In the genomic region with DNA sequence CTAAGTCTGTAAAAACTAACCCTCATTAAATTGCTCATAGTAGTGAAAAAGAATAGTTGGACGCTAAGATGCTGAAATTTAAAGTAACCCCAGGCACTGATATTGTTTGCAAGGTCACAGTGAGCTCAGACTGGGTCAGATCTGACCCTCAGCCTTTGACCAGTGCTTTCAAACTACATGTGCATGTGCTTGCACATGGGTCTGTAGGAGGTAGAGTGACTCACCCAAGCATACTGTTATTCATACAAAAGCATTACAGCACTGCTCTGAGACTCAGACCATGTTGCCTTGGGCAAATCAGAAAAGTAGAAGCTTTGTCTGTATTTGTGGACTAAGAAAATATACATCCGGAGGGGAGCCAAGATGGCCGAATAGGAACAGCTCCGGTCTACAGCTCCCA, we compare ENCODE assay signal across 14 cellular contexts.
DNase-seq lines count a peak whose midpoint lies in the region; TF ChIP-seq lines count a peak whose summit lies in the region.
"Had no signal": no experiment of that assay in that cellular context is flagged by ENCODE, and none has a peak within 500 bp of the region (broad histone marks: within the 10 kb centered on the region; RNA-seq: fewer than 3 reads in every experiment).

No MANE protein-coding gene starts in this region.

- H3K4me3 ChIP-seq in AG10803 (ENCODE audit: low read length), result no peak overlapping the region
- no peak overlapping the region for H3K4me3 ChIP-seq in iPS-15b (ENCODE audit: low read depth, low read length)

- no peaks in the 10 kb centered on the region for H3K9me3 ChIP-seq in iPS-15b (ENCODE audit: control insufficient read depth, insufficient read depth, low read length)
- H3K9me3 ChIP-seq: BE2C had no signal

- H3K4me1 ChIP-seq in iPS-15b (ENCODE audit: control insufficient read depth, insufficient read depth, low read length), result no peaks in the 10 kb centered on the region
- H3K4me1 ChIP-seq: BE2C had no signal

- in situ Hi-C loops in GM13976 (cut with MboI; ENCODE audit: low sequenced_read_pairs, unreplicated experiment), result no loop called here

- DNase-seq in AG10803 (ENCODE audit: low read depth) (peak; percentile 53), LHCN-M2 (ENCODE audit: low read depth) (peak; percentile 60), brain pericyte (ENCODE audit: low read depth, low spot score) (peak; percentile 46), ecto neural progenitor cell (ENCODE audit: low spot score) (no peak), activated gamma-delta T cell treated with Interleukin-2 at 50 U/mL for 16 hours (no peak), GM13976 (ENCODE audit: low spot score) (no peak), NCI-H2107 (lab: John Stamatoyannopoulos, UW) (no peak)
- DNase-seq: activated CD4-positive, alpha-beta T cell treated with anti-CD3 and anti-CD28 coated beads, Interleukin-2, amount 10 ng/mL, durations not matched to agents 7 days and 5 days; BE2C; GDM1; NCI-H1092; NCI-H82; stimulated activated CD4-positive, alpha-beta T cell treated with anti-CD3 and anti-CD28 coated beads, Interleukin-2, amount 100 ng/mL, for 24 hours had no signal

- peak overlapping the region; percentile 47 for H3K9ac ChIP-seq in iPS-15b (ENCODE audit: low read depth, low read length)

- no peaks in the 10 kb centered on the region for H3K36me3 ChIP-seq in iPS-15b (ENCODE audit: control insufficient read depth, insufficient read depth, low read length)
- H3K36me3 ChIP-seq: BE2C had no signal

- no peaks in the 10 kb centered on the region for H3K27me3 ChIP-seq in iPS-15b (ENCODE audit: control insufficient read depth, insufficient read depth, low read length)
- H3K27me3 ChIP-seq: BE2C had no signal

- TF ChIP-seq CTCF in AG10803 (conservative IDR thresholded peaks at IDR 0.05; ENCODE audit: low read length), result no peak
- no peak for TF ChIP-seq CTCF in GM13976 (IDR thresholded peaks at IDR 0.05; ENCODE audit: borderline replicate concordance, control extremely low read depth, extremely low read depth, insufficient read depth, missing control alignments)

Comparison
In these comparisons a context has a peak if more than half of its experiments do, and no peak if none do; other contexts are left out.
1. DNase-seq: peak in AG10803 (single experiment), LHCN-M2 (single experiment) and brain pericyte (single experiment); none in ecto neural progenitor cell (single experiment), activated gamma-delta T cell treated with Interleukin-2 at 50 U/mL for 16 hours (single experiment), GM13976 (single experiment) and NCI-H2107 (single experiment).